9 cellular contexts compared by ENCODE assay signal in genomic region chr14:44962573-44963528, GRCh38. TPM values are rescaled to one million over a fixed set of nuclear protein-coding genes. Genes with fewer than 3 reads are reported as not detected.
DNase-seq lines count a peak whose midpoint lies in the region; ATAC-seq and TF ChIP-seq lines count a peak whose summit lies in the region.
"Had no signal": no experiment of that assay in that cellular context is flagged by ENCODE, and none has a peak within 500 bp of the region (broad histone marks: within the 10 kb centered on the region; RNA-seq: fewer than 3 reads in every experiment).

No MANE protein-coding gene starts in this region.

- DNase-seq in CD14-positive monocyte (ENCODE audit: low spot score) (peak; percentile 48), MG63 (peak; percentile 31), astrocyte of the cerebellum (ENCODE audit: low read depth) (peak; percentile 29), iPS DF 6.9 (ENCODE audit: low read depth, low spot score) (no peak), A172 (ENCODE audit: low spot score) (no peak), NCI-H1105 treated with DMSO at 0.1 percent for 48 hours (lab: John Stamatoyannopoulos, UW) (no peak)

- in situ Hi-C loops in astrocyte of the cerebellum (cut with HindIII; ENCODE audit: low sequenced_read_pairs), result loop anchor here (25.0 kb wide), 1 partner anchor 174 kb away; the partner anchor contains the start of genes FANCM and FKBP3

- peaks cover 59% of the 10 kb centered on the region for H3K4me1 Mint-ChIP-seq in CD14-positive monocyte

- H3K4me1 ChIP-seq in iPS DF 6.9 (ENCODE audit: control insufficient read depth, insufficient read depth, low read length), result no peaks in the 10 kb centered on the region; the same call in 1 of the 2 replicates
- H3K4me1 ChIP-seq in skeletal muscle tissue (ENCODE audit: control insufficient read depth in 3 of 3, insufficient read depth in 3 of 3, low read length in 3 of 3), result peaks cover 23 to 32% (median 26%) of the 10 kb centered on the region in 3 donors

- H3K36me3 ChIP-seq in MG63, result no peaks in the 10 kb centered on the region
- H3K36me3 ChIP-seq in iPS DF 6.9 (ENCODE audit: control insufficient read depth, insufficient read depth, low read length), result no peaks in the 10 kb centered on the region
- peaks cover 0 to 2% (median 0%) of the 10 kb centered on the region in 3 donors for H3K36me3 ChIP-seq in skeletal muscle tissue (ENCODE audit: control insufficient read depth in 3 of 3, insufficient read depth in 3 of 3, low read length in 3 of 3)

- H3K36me3 Mint-ChIP-seq in CD14-positive monocyte, result no peaks in the 10 kb centered on the region

- H3K4me3 ChIP-seq in MG63 (peak overlapping the region; percentile 86), astrocyte of the cerebellum (ENCODE audit: low read depth, low read length) (peak overlapping the region; percentile 74), iPS DF 6.9 (ENCODE audit: low read length) (peak overlapping the region; percentile 67; the same call in 1 of the 2 replicates), skeletal muscle tissue (ENCODE audit: low read length in 3 of 3) (peak overlapping the region; percentile 73 to 96 (median 83))

- peak overlapping the region; percentile 68 to 96 (median 89) for H3K9ac ChIP-seq in skeletal muscle tissue (ENCODE audit: low read depth in 1 of 3, low read length in 3 of 3)

- intact Hi-C loops in CD14-positive monocyte (cut with micrococcal nuclease), result loop anchor here (2.0 to 10.0 kb wide), 7 partner anchors 66 to 289 kb away; partner anchors contain the start of genes FANCM (in 2 of the 2), PRPF39 (in 2 of the 2), FKBP3 (in 1 of the 2) and MIS18BP1 (in 1 of the 2)

- no peak for TF ChIP-seq CTCF in CD14-positive monocyte (IDR thresholded peaks at IDR 0.05)
- TF ChIP-seq CTCF in astrocyte of the cerebellum (IDR thresholded peaks at IDR 0.05; ENCODE audit: low read depth, low read length, missing control alignments), result no peak

- no CpG with 5 or more reads among the region's 39 CpGs for WGBS in iPS DF 6.9 (ENCODE audit: insufficient coverage, insufficient read length)

- peaks cover 0 to 20% (median 7%) of the 10 kb centered on the region in 7 donors for H3K9me3 Mint-ChIP-seq in CD14-positive monocyte
- H3K9me3 Mint-ChIP-seq: T-helper 1 cell treated with Interleukin-12 subunit alpha and Interleukin-12 subunit beta and Interleukin-4 antibody, amounts not matched to agents 30 μg/mL and 1 μg/mL, for 36 hours had no signal

- ATAC-seq in GM19025 (IDR thresholded peaks at IDR 0.05; ENCODE audit: low read depth, unreplicated experiment), result peak; percentile 0

- no peaks in the 10 kb centered on the region for H3K27me3 ChIP-seq in MG63
- no peaks in the 10 kb centered on the region for H3K27me3 ChIP-seq in iPS DF 6.9 (ENCODE audit: control insufficient read depth, insufficient read depth, low read length)
- H3K27me3 ChIP-seq in skeletal muscle tissue (ENCODE audit: control insufficient read depth in 3 of 3, insufficient read depth in 3 of 3, low read length in 3 of 3), result no peaks in the 10 kb centered on the region

- H3K9me3 ChIP-seq in MG63 (no peaks in the 10 kb centered on the region), iPS DF 6.9 (ENCODE audit: control insufficient read depth, insufficient read depth, low read length) (no peaks in the 10 kb centered on the region), skeletal muscle tissue (ENCODE audit: control insufficient read depth in 3 of 3, low read length in 3 of 3) (no peaks in the 10 kb centered on the region)

- no peak overlapping the region for H3K27ac Mint-ChIP-seq in CD14-positive monocyte

- no peak overlapping the region for H3K4me3 Mint-ChIP-seq in CD14-positive monocyte
- H3K4me3 Mint-ChIP-seq: T-helper 1 cell treated with Interleukin-12 subunit alpha and Interleukin-12 subunit beta and Interleukin-4 antibody, amounts not matched to agents 30 μg/mL and 1 μg/mL, for 36 hours had no signal

- H3K27me3 Mint-ChIP-seq in CD14-positive monocyte (ENCODE audit: low read depth in 3 of 3), result no peaks in the 10 kb centered on the region

- H3K27ac ChIP-seq in iPS DF 6.9 (ENCODE audit: low read length), result no peak overlapping the region
- peak overlapping the region; percentile 77 for H3K27ac ChIP-seq in skeletal muscle tissue (ENCODE audit: low read depth, low read length)

RNA-seq across cellular contexts. Expression of gene TOGARAM1, which starts 0.9 kb away (rescaled TPM):
- polyA plus RNA-seq in CD14-positive monocyte, result 1 to 10 TPM; 2.6 to 3.4 TPM
- 1.2 and 3.4 TPM in 2 replicates for total RNA-seq in MG63 (2014; rRNA removed; shearing (Covaris generic); ENCODE audit: low replicate concordance)
- 42.3 TPM for total RNA-seq in skeletal muscle tissue
- 7.1 and 7.7 TPM in 2 replicates for total RNA-seq in A172 (2014; rRNA removed; shearing (Covaris generic))

RNA-seq across cellular contexts. Expression of gene KLHL28, which starts 1.1 kb away (rescaled TPM):
- polyA plus RNA-seq in CD14-positive monocyte, result 10 to 100 TPM; 16.4 to 16.8 TPM
- 0.53 and 1.4 TPM in 2 replicates for total RNA-seq in MG63 (2014; rRNA removed; shearing (Covaris generic); ENCODE audit: low replicate concordance)
- total RNA-seq in skeletal muscle tissue, result 24.0 TPM
- 2.7 and 2.8 TPM in 2 replicates for total RNA-seq in A172 (2014; rRNA removed; shearing (Covaris generic))

Comparison
In these comparisons a context has a peak if more than half of its experiments do, and no peak if none do; other contexts are left out.
1. DNase-seq: peak in CD14-positive monocyte (single experiment), MG63 (single experiment) and astrocyte of the cerebellum (single experiment); none in iPS DF 6.9 (single experiment), A172 (single experiment) and NCI-H1105 treated with DMSO at 0.1 percent for 48 hours (single experiment).
2. Peak in every context shown above with its lines, with median percentiles within 50 percentile points of each other: H3K4me3 ChIP-seq.